22 cellular contexts compared by ENCODE assay signal in the genomic region with DNA sequence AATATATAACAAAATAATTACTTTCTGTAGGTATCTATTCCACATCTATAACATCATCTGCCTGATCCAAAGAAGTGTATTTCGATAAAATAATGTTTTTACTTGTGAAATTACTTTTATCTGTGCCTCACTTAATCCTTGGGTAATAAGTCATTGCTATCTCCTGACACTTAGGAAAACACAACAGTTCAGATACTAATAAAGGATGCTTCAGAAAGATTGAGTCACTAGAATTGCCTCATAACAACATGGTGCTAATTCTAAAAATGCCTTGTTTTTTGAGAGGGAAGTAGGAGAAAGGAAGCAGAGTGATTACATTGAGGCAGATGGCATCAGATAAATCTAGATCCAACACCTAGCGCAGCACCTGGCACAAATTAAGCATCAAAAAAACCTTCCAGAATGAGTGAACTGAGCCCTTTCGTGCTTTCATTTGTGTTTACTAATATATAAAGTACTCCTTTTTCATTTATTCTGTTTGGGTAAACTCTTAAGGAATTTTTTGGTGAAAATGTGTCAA.
DNase-seq lines count a peak whose midpoint lies in the region; ATAC-seq, FAIRE-seq and TF ChIP-seq lines count a peak whose summit lies in the region.
"Had no signal": no experiment of that assay in that cellular context is flagged by ENCODE, and none has a peak within 500 bp of the region (broad histone marks: within the 10 kb centered on the region; RNA-seq: fewer than 3 reads in every experiment).

No MANE protein-coding gene starts in this region.

- no peak overlapping the region for H3K18ac ChIP-seq in IMR-90 (ENCODE audit: low read depth, low read length)

- H3K4me3 ChIP-seq in IMR-90 (ENCODE audit: insufficient read depth, low read depth, low read length) (no peak overlapping the region), adrenal gland (no peak overlapping the region), gastroesophageal sphincter (no peak overlapping the region)
- H3K4me3 ChIP-seq: MG63, thoracic aorta had no signal

- no peak overlapping the region for H3K56ac ChIP-seq in IMR-90 (ENCODE audit: extremely low read depth, insufficient read depth, low read length)

- no peak for TF ChIP-seq CTCF in D721Med (IDR thresholded peaks at IDR 0.05; ENCODE audit: insufficient read depth, missing control alignments)
- no peak for TF ChIP-seq CTCF in IMR-90 (conservative IDR thresholded peaks at IDR 0.05; ENCODE audit: low read depth, low read length)
- TF ChIP-seq CTCF in adrenal gland (IDR thresholded peaks at IDR 0.05) = no peak
- TF ChIP-seq CTCF in gastroesophageal sphincter (IDR thresholded peaks at IDR 0.05) = no peak

- H3K27me3 Mint-ChIP-seq in activated T-helper 1 cell treated with anti-CD3 and anti-CD28 coated beads, Interleukin-12 subunit alpha, Interleukin-12 subunit beta, Interleukin-2, Interleukin-4 antibody, amounts not matched to agents 30 ng/mL and 10 ng/mL and 1 ng/mL, durations not matched to agents 14 hours and 24 hours and 36 hours (ENCODE audit: insufficient read depth) = no peaks in the 10 kb centered on the region
- H3K27me3 Mint-ChIP-seq: activated CD4-positive, alpha-beta T cell treated with anti-CD3 and anti-CD28 coated beads for 36 hours; activated CD8-positive, alpha-beta memory T cell treated with anti-CD3 and anti-CD28 coated beads, Interleukin-2, amount 10 ng/mL, durations not matched to agents 7 days and 5 days; naive thymus-derived CD8-positive, alpha-beta T cell had no signal

- no peak overlapping the region for H4K5ac ChIP-seq in IMR-90 (ENCODE audit: low read depth, low read length)

- POLR2A ChIA-PET in IMR-90 (lab: Charles Lee; ENCODE audit: unreplicated experiment) = interaction anchor here (0.6 kb wide), 1 partner anchor 567 kb away, joined by 3 read pairs; no protein-coding TSS in a partner anchor

- H3K4me1 ChIP-seq in IMR-90 (ENCODE audit: control insufficient read depth, insufficient read depth, low read length) (no peaks in the 10 kb centered on the region), adrenal gland (replicated peaks in 1 of 2) (peaks cover 10 to 19% of the 10 kb centered on the region in 2 donors), gastroesophageal sphincter (peaks cover 0 to 4% (median 0%) of the 10 kb centered on the region in 3 donors)
- H3K4me1 ChIP-seq: BE2C had no signal

- intact Hi-C loops in IMR-90 (cut with micrococcal nuclease) = loop anchor here (5.0 kb wide), 3 partner anchors 67 to 113 kb away; partner anchors contain the start of genes HINT3 and NCOA7
- intact Hi-C loops in adrenal gland (cut with DNase I) = no loop called here
- intact Hi-C loops in activated T-helper 1 cell treated with anti-CD3 and anti-CD28 coated beads, Interleukin-12 subunit alpha, Interleukin-12 subunit beta, Interleukin-2, Interleukin-4 antibody, amounts not matched to agents 30 ng/mL and 10 ng/mL and 1 ng/mL, durations not matched to agents 14 hours and 24 hours and 36 hours (cut with micrococcal nuclease) = loop anchor here (1.0 kb wide), 1 partner anchor 9 kb away; no protein-coding TSS in a partner anchor

- no peak overlapping the region for H2AK5ac ChIP-seq in IMR-90 (ENCODE audit: low read depth, low read length)

- no CpG with 5 or more reads among the region's 3 CpGs for WGBS in IMR-90 (ENCODE audit: extremely low coverage in 2 of 2, insufficient read length in 1 of 2), 2 experiments
- 72 to 80% (median 75%) methylated on average over 3 of the region's 3 CpGs for WGBS in adrenal gland, 4 donors
- WGBS in gastroesophageal sphincter (ENCODE audit: low coverage in 1 of 2), 2 donors = 90 to 93% methylated on average over 3 of the region's 3 CpGs

- H3K9me1 ChIP-seq in IMR-90 (ENCODE audit: insufficient read depth, low read length) = no peaks in the 10 kb centered on the region

- H3K36me3 Mint-ChIP-seq in activated T-helper 1 cell treated with anti-CD3 and anti-CD28 coated beads, Interleukin-12 subunit alpha, Interleukin-12 subunit beta, Interleukin-2, Interleukin-4 antibody, amounts not matched to agents 30 ng/mL and 10 ng/mL and 1 ng/mL, durations not matched to agents 14 hours and 24 hours and 36 hours (ENCODE audit: low read depth) = peaks cover 8% of the 10 kb centered on the region

- no peak overlapping the region for H3K23ac ChIP-seq in IMR-90 (ENCODE audit: low read depth, low read length)

- ATAC-seq in IMR-90 (ENCODE audit: low read depth) (no peak; the same call in 1 of the 2 replicates), gastroesophageal sphincter (peak; percentile 58), GM18519 (IDR thresholded peaks at IDR 0.05; ENCODE audit: low FRiP score, unreplicated experiment) (no peak)
- ATAC-seq: activated CD4-positive, alpha-beta T cell treated with anti-CD3 and anti-CD28 coated beads for 36 hours; activated CD8-positive, alpha-beta memory T cell treated with anti-CD3 and anti-CD28 coated beads, Interleukin-2, amount 10 ng/mL, durations not matched to agents 7 days and 5 days; naive thymus-derived CD8-positive, alpha-beta T cell; SK-N-SH treated with all-trans-retinoic acid at 6 μM for 48 hours had no signal

- no peaks in the 10 kb centered on the region for H3K36me3 ChIP-seq in IMR-90 (ENCODE audit: control insufficient read depth, insufficient read depth, low read length)
- peaks cover 0 to 11% of the 10 kb centered on the region in 2 donors for H3K36me3 ChIP-seq in adrenal gland (replicated peaks in 1 of 2)
- H3K36me3 ChIP-seq in gastroesophageal sphincter = peaks cover 0 to 21% of the 10 kb centered on the region in 2 donors
- H3K36me3 ChIP-seq: MG63 had no signal

- H3K79me1 ChIP-seq in IMR-90 (ENCODE audit: low read depth in 1 of 2, low read length in 2 of 2) = no peaks in the 10 kb centered on the region; a peak in 1 of 4 replicates

- in situ Hi-C loops in IMR-90 (cut with MboI; ENCODE audit: low sequenced_read_pairs) = loop anchor here (5.0 kb wide), 1 partner anchor 108 kb away; no protein-coding TSS in a partner anchor

- peak; percentile 51 for FAIRE-seq in D721Med (lab: Jason Lieb, UNC)

- no peak for TF ChIP-seq POLR2A in IMR-90 (IDR thresholded peaks at IDR 0.05; ENCODE audit: low read depth, low read length)
- TF ChIP-seq POLR2A in adrenal gland (IDR thresholded peaks at IDR 0.05) = no peak
- no peak for TF ChIP-seq POLR2A in gastroesophageal sphincter (IDR thresholded peaks at IDR 0.05)

- H2BK20ac ChIP-seq in IMR-90 (ENCODE audit: low read depth, low read length) = no peak overlapping the region

- TF ChIP-seq EP300 in gastroesophageal sphincter (IDR thresholded peaks at IDR 0.05) = no peak

- no peak overlapping the region for H3K4me3 Mint-ChIP-seq in activated T-helper 1 cell treated with anti-CD3 and anti-CD28 coated beads, Interleukin-12 subunit alpha, Interleukin-12 subunit beta, Interleukin-2, Interleukin-4 antibody, amounts not matched to agents 30 ng/mL and 10 ng/mL and 1 ng/mL, durations not matched to agents 14 hours and 24 hours and 36 hours
- H3K4me3 Mint-ChIP-seq: activated CD4-positive, alpha-beta T cell treated with anti-CD3 and anti-CD28 coated beads for 36 hours; activated CD8-positive, alpha-beta memory T cell treated with anti-CD3 and anti-CD28 coated beads, Interleukin-2, amount 10 ng/mL, durations not matched to agents 7 days and 5 days; naive thymus-derived CD8-positive, alpha-beta T cell had no signal

- no peak overlapping the region for H2BK15ac ChIP-seq in IMR-90 (ENCODE audit: low read depth, low read length)

- H3K27ac ChIP-seq in IMR-90 (ENCODE audit: insufficient read depth, low read length) = no peak overlapping the region
- H3K27ac ChIP-seq in adrenal gland = peak overlapping the region in 3 of 5 donors; percentile 17 to 62 (median 27)
- no peak overlapping the region for H3K27ac ChIP-seq in gastroesophageal sphincter
- H3K27ac ChIP-seq: thoracic aorta had no signal

- no peak overlapping the region for H2BK120ac ChIP-seq in IMR-90 (ENCODE audit: low read depth, low read length)

- no peak for TF ChIP-seq RAD21 in IMR-90 (IDR thresholded peaks at IDR 0.05; ENCODE audit: low read length)

- no peak overlapping the region for H3K4ac ChIP-seq in IMR-90 (ENCODE audit: low read depth, low read length)

- dilution Hi-C loops in IMR-90 (cut with HindIII; ENCODE audit: low sequenced_read_pairs, unreplicated experiment) = no loop called here

- CTCF ChIA-PET in IMR-90 (lab: Yijun Ruan, JAX) = interaction anchor here (0.5 to 0.7 kb wide), 8 partner anchors 18 to 851 kb away, joined by 3 to 6 read pairs (median 3); no protein-coding TSS in a partner anchor

- H2BK5ac ChIP-seq in IMR-90 (ENCODE audit: low read depth, low read length, poor library complexity, severe bottlenecking) = no peak overlapping the region

- H3K4me2 ChIP-seq in IMR-90 (ENCODE audit: low read depth, low read length) = no peak overlapping the region

- DNase-seq in D721Med (ENCODE audit: insufficient read length, low spot score) (no peak), IMR-90 (peak; percentile 25), adrenal gland (no peak), GOT3 (lab: John Stamatoyannopoulos, UW) (no peak)
- no peak for DNase-seq in activated naive CD4-positive, alpha-beta T cell treated with anti-CD3 and anti-CD28 coated beads, Interleukin-2, amount 50 U/mL, for 16 hours
- no peak for DNase-seq in activated T-helper 1 cell treated with anti-CD3 and anti-CD28 coated beads, Interleukin-12 subunit alpha, Interleukin-12 subunit beta, Interleukin-2, Interleukin-4 antibody, amounts not matched to agents 30 ng/mL and 10 ng/mL and 1 ng/mL, durations not matched to agents 14 hours and 24 hours and 36 hours (ENCODE audit: low spot score)
- DNase-seq: activated CD4-positive, alpha-beta T cell treated with anti-CD3 and anti-CD28 coated beads for 36 hours; activated CD8-positive, alpha-beta memory T cell treated with anti-CD3 and anti-CD28 coated beads, Interleukin-2, amount 10 ng/mL, durations not matched to agents 7 days and 5 days; activated effector memory CD4-positive, alpha-beta T cell treated with Interleukin-2 at 50 U/mL for 16 hours; amygdala; BE2C; GDM1; kidney glomerular epithelial cell; MG63; naive thymus-derived CD8-positive, alpha-beta T cell; NCI-H2029; NCI-H526 treated with DMSO at 0.1 percent for 48 hours; T1000 had no signal

- H3K27me3 ChIP-seq in IMR-90 (ENCODE audit: control insufficient read depth, insufficient read depth, low read length) = no peaks in the 10 kb centered on the region
- H3K27me3 ChIP-seq in adrenal gland = no peaks in the 10 kb centered on the region
- no peaks in the 10 kb centered on the region for H3K27me3 ChIP-seq in gastroesophageal sphincter
- H3K27me3 ChIP-seq: BE2C, MG63 had no signal

- H4K20me1 ChIP-seq in IMR-90 (ENCODE audit: insufficient read depth, low read length) = no peaks in the 10 kb centered on the region

- no peak overlapping the region for H3K9ac ChIP-seq in IMR-90 (ENCODE audit: low read depth, low read length)

- H3K27ac Mint-ChIP-seq in activated T-helper 1 cell treated with anti-CD3 and anti-CD28 coated beads, Interleukin-12 subunit alpha, Interleukin-12 subunit beta, Interleukin-2, Interleukin-4 antibody, amounts not matched to agents 30 ng/mL and 10 ng/mL and 1 ng/mL, durations not matched to agents 14 hours and 24 hours and 36 hours = no peak overlapping the region
- H3K27ac Mint-ChIP-seq: activated CD4-positive, alpha-beta T cell treated with anti-CD3 and anti-CD28 coated beads for 36 hours; activated CD8-positive, alpha-beta memory T cell treated with anti-CD3 and anti-CD28 coated beads, Interleukin-2, amount 10 ng/mL, durations not matched to agents 7 days and 5 days had no signal

- H2AFZ ChIP-seq in IMR-90 (replicated peaks; ENCODE audit: low read length, poor library complexity) = no peak overlapping the region

- H3K9me3 ChIP-seq in IMR-90 (ENCODE audit: control insufficient read depth, insufficient read depth, low read length) (no peaks in the 10 kb centered on the region), adrenal gland (replicated peaks in 1 of 3) (no peaks in the 10 kb centered on the region), gastroesophageal sphincter (no peaks in the 10 kb centered on the region)
- H3K9me3 ChIP-seq: BE2C, MG63, thoracic aorta had no signal

- H3K4me1 Mint-ChIP-seq in activated T-helper 1 cell treated with anti-CD3 and anti-CD28 coated beads, Interleukin-12 subunit alpha, Interleukin-12 subunit beta, Interleukin-2, Interleukin-4 antibody, amounts not matched to agents 30 ng/mL and 10 ng/mL and 1 ng/mL, durations not matched to agents 14 hours and 24 hours and 36 hours (ENCODE audit: low read depth) = no peaks in the 10 kb centered on the region

- no peak overlapping the region for H3K14ac ChIP-seq in IMR-90 (replicated peaks; ENCODE audit: low read depth, low read length)

- no peaks in the 10 kb centered on the region for H3K9me3 Mint-ChIP-seq in activated T-helper 1 cell treated with anti-CD3 and anti-CD28 coated beads, Interleukin-12 subunit alpha, Interleukin-12 subunit beta, Interleukin-2, Interleukin-4 antibody, amounts not matched to agents 30 ng/mL and 10 ng/mL and 1 ng/mL, durations not matched to agents 14 hours and 24 hours and 36 hours
- H3K9me3 Mint-ChIP-seq: naive thymus-derived CD8-positive, alpha-beta T cell had no signal

- no TSS peak for BruUV-seq in IMR-90 (replicated peaks; lab: Mats Ljungman, UMichigan)

- no peak overlapping the region for H4K8ac ChIP-seq in IMR-90 (ENCODE audit: low read depth in 2 of 2, low read length in 2 of 2)

- no peak overlapping the region for H2AK9ac ChIP-seq in IMR-90 (replicated peaks; ENCODE audit: low read depth, low read length, poor library complexity)

- no peak overlapping the region for H4K91ac ChIP-seq in IMR-90 (ENCODE audit: insufficient read depth, low read depth, low read length)

Comparison
In these comparisons a context has a peak if more than half of its experiments do, and no peak if none do; other contexts are left out.
1. H3K27ac ChIP-seq: peak in adrenal gland (3 of 5); none in IMR-90 (single experiment) and gastroesophageal sphincter (0 of 4).
2. intact Hi-C loops: an anchor here in IMR-90 (5.0 kb wide) and activated T-helper 1 cell treated with anti-CD3 and anti-CD28 coated beads, Interleukin-12 subunit alpha, Interleukin-12 subunit beta, Interleukin-2, Interleukin-4 antibody, amounts not matched to agents 30 ng/mL and 10 ng/mL and 1 ng/mL, durations not matched to agents 14 hours and 24 hours and 36 hours (1.0 kb wide); none called in adrenal gland.